26 cellular contexts compared by ENCODE assay signal in the genomic region with DNA sequence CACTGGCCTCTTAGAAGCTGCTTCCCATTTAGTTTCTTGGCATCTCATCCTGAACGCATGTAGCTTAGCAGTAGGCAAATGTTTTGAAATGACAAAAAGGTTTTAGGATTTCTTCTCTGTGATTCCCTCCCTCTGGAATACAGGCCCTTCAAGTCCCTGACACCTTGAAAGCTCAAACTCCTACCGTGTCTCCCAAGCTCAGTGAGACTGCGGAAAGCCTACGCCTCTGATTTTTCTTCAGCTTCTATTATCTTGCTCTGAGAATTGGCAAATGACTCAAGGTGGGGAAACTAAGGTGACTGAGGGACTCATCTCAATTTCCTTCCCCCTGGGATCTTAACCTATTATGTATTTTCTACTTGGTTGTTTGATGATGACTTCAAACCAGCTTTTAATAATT.
DNase-seq lines count a peak whose midpoint lies in the region; FAIRE-seq and TF ChIP-seq lines count a peak whose summit lies in the region.
"Had no signal": no experiment of that assay in that cellular context is flagged by ENCODE, and none has a peak within 500 bp of the region (broad histone marks: within the 10 kb centered on the region; RNA-seq: fewer than 3 reads in every experiment).

No MANE protein-coding gene starts in this region.

- H2AFZ ChIP-seq in H1 (ENCODE audit: low read length) (0 out of 2 replicates have a peak overlapping the region, but pooled peaks have one; percentile 16), neural progenitor cell (replicated peaks) (peak overlapping the region; percentile 38)

- H2BK120ac ChIP-seq in H1 (replicated peaks; ENCODE audit: low read depth, low read length): no peak overlapping the region

- no peaks in the 10 kb centered on the region for H3K9me3 Mint-ChIP-seq in neural progenitor cell
- H3K9me3 Mint-ChIP-seq: CD8-positive, alpha-beta memory T cell had no signal

- WGBS in H1 (ENCODE audit: extremely low coverage in 1 of 2, insufficient coverage in 1 of 2, insufficient read length in 1 of 2, insufficient replicate concordance in 2 of 2, low coverage in 1 of 2, low lambda C conversion rate in 2 of 2, missing lambda C conversion rate in 1 of 2), 2 experiments: 88% methylated on average over 4 of the region's 4 CpGs; no CpG with 5 or more reads in 1 of the 2 experiments

- H2BK12ac ChIP-seq in H1 (ENCODE audit: low read depth, low read length): no peak overlapping the region

- no peak overlapping the region for H2BK15ac ChIP-seq in H1 (ENCODE audit: low read length)

- H3K9ac ChIP-seq in H1 (replicated peaks in 1 of 4; ENCODE audit: extremely low read depth in 1 of 4, low read depth in 3 of 4, low read length in 3 of 4) (no peak overlapping the region), neural progenitor cell (no peak overlapping the region)
- H3K9ac ChIP-seq: BLaER1 had no signal

- H3K79me2 ChIP-seq in H1 (ENCODE audit: control insufficient read depth in 1 of 2, insufficient read depth in 2 of 2, low read length in 2 of 2) (no peaks in the 10 kb centered on the region), neural progenitor cell (ENCODE audit: low read depth) (no peaks in the 10 kb centered on the region)

- H3K36me3 ChIP-seq in H1 (ENCODE audit: control insufficient read depth in 2 of 4, insufficient read depth in 4 of 4, low read length in 3 of 4): no peaks in the 10 kb centered on the region
- no peaks in the 10 kb centered on the region for H3K36me3 ChIP-seq in neural progenitor cell
- H3K36me3 ChIP-seq: BE2C, BLaER1 had no signal

- no peaks in the 10 kb centered on the region for H3K23me2 ChIP-seq in H1 (ENCODE audit: low read depth, low read length)

- CTCF ChIA-PET in H1 (lab: Charles Lee; ENCODE audit: partially characterized antibody): interaction anchor here (1.5 to 1.6 kb wide), 2 partner anchors 9 to 15 kb away, joined by 6 to 8 read pairs; no protein-coding TSS in a partner anchor

- H3F3A ChIP-seq in neural progenitor cell (ENCODE audit: low read depth): no peaks in the 10 kb centered on the region

- H3K23ac ChIP-seq in H1 (ENCODE audit: insufficient read length): no peak overlapping the region

- H3K9me3 ChIP-seq in H1 (ENCODE audit: insufficient read depth in 2 of 2, low read depth in 1 of 2, low read length in 1 of 2) (no peaks in the 10 kb centered on the region), neural progenitor cell (ENCODE audit: low read depth) (no peaks in the 10 kb centered on the region)
- H3K9me3 ChIP-seq: BE2C, BLaER1 had no signal

- no peak overlapping the region for H4K5ac ChIP-seq in H1 (ENCODE audit: insufficient read length, low read depth, low read length)

- DNase-seq in H1 (ENCODE audit: low read depth in 1 of 2, low spot score in 2 of 2) (no peak), neural progenitor cell (ENCODE audit: low spot score) (no peak), NCI-H2196 treated with DMSO at 0.1 percent for 48 hours (lab: John Stamatoyannopoulos, UW; ENCODE audit: unreplicated experiment) (no peak), iPS-NIHi11 (ENCODE audit: low spot score) (no peak), posterior vena cava (ENCODE audit: low spot score) (no peak)
- DNase-seq: 8988T; ACHN; BE2C; C1 segment of cervical spinal cord; CD4-positive, alpha-beta memory T cell; CD4-positive, CD25-positive, alpha-beta regulatory T cell; CD8-positive, alpha-beta memory T cell; COR-L47; DMS 273 treated with DMSO at 0.1 percent for 48 hours; DMS153; DMS53; DMS79; DND-41; EL; GDM1 had no signal

- POLR2A ChIA-PET in H1 (lab: Charles Lee; ENCODE audit: partially characterized antibody): no interaction called here

- no peak overlapping the region for H2BK20ac ChIP-seq in H1 (ENCODE audit: low read length)

- no peak overlapping the region for H2AK5ac ChIP-seq in H1 (ENCODE audit: low read depth, low read length)

- no peak overlapping the region for H4K91ac ChIP-seq in H1 (replicated peaks; ENCODE audit: insufficient read length, low read length)

- no peaks in the 10 kb centered on the region for H3K36me3 Mint-ChIP-seq in neural progenitor cell
- H3K36me3 Mint-ChIP-seq: CD14-positive monocyte; CD4-positive, alpha-beta memory T cell; CD4-positive, CD25-positive, alpha-beta regulatory T cell had no signal

- no peak overlapping the region for H3K27ac ChIP-seq in H1 (ENCODE audit: low read depth, low read length)
- no peak overlapping the region for H3K27ac ChIP-seq in neural progenitor cell
- H3K27ac ChIP-seq: BLaER1 had no signal

- no peak overlapping the region for H4K8ac ChIP-seq in H1 (ENCODE audit: extremely low read depth, insufficient read depth, low read length)

- no peak overlapping the region for H3K27ac Mint-ChIP-seq in neural progenitor cell
- H3K27ac Mint-ChIP-seq: CD14-positive monocyte; CD4-positive, alpha-beta memory T cell; CD4-positive, CD25-positive, alpha-beta regulatory T cell; CD8-positive, alpha-beta memory T cell had no signal

- TF ChIP-seq RAD21 in H1 (IDR thresholded peaks at IDR 0.05 in 1 of 2, conservative IDR thresholded peaks at IDR 0.05 in 1 of 2; ENCODE audit: low read depth in 2 of 2, low read length in 2 of 2): no peak

- H3K14ac ChIP-seq in H1 (ENCODE audit: insufficient read length): no peak overlapping the region

- no peaks in the 10 kb centered on the region for H3K27me3 Mint-ChIP-seq in neural progenitor cell (ENCODE audit: insufficient read depth, low read depth)
- H3K27me3 Mint-ChIP-seq: CD4-positive, alpha-beta memory T cell had no signal

- TF ChIP-seq CTCF in H1 (IDR thresholded peaks at IDR 0.05; ENCODE audit: control extremely low read depth in 1 of 3, insufficient read depth in 1 of 3, low read depth in 1 of 3, low read length in 3 of 3): no peak
- no peak for TF ChIP-seq CTCF in neural progenitor cell (IDR thresholded peaks at IDR 0.05)

- H3K4me3 ChIP-seq in H1 (ENCODE audit: extremely low read depth in 1 of 4, insufficient read depth in 2 of 4, low read depth in 3 of 4, low read length in 4 of 4): no peak overlapping the region
- no peak overlapping the region for H3K4me3 ChIP-seq in neural progenitor cell
- H3K4me3 ChIP-seq: BLaER1, GM12878 had no signal

- no peak overlapping the region for H3K4me3 Mint-ChIP-seq in neural progenitor cell
- H3K4me3 Mint-ChIP-seq: CD4-positive, alpha-beta memory T cell; CD4-positive, CD25-positive, alpha-beta regulatory T cell; CD8-positive, alpha-beta memory T cell had no signal

- no peaks in the 10 kb centered on the region for H3K4me1 Mint-ChIP-seq in neural progenitor cell
- H3K4me1 Mint-ChIP-seq: CD14-positive monocyte; CD4-positive, CD25-positive, alpha-beta regulatory T cell; CD8-positive, alpha-beta memory T cell had no signal

- H3K4ac ChIP-seq in H1 (replicated peaks; ENCODE audit: insufficient read length, low read depth, low read length): no peak overlapping the region

- no peaks in the 10 kb centered on the region for H3K79me1 ChIP-seq in H1 (ENCODE audit: low read depth, low read length)

- no peak for TF ChIP-seq EP300 in H1 (IDR thresholded peaks at IDR 0.05; ENCODE audit: borderline replicate concordance in 1 of 2, low read depth in 2 of 2, low read length in 2 of 2)

- no peak overlapping the region for H3K18ac ChIP-seq in H1 (ENCODE audit: extremely low read depth, low read length)

- H3K4me1 ChIP-seq in H1 (replicated peaks in 1 of 4; ENCODE audit: control insufficient read depth in 3 of 4, insufficient read depth in 4 of 4, low read length in 3 of 4) (no peaks in the 10 kb centered on the region), neural progenitor cell (no peaks in the 10 kb centered on the region)
- H3K4me1 ChIP-seq: BE2C, BLaER1 had no signal

- no peak for TF ChIP-seq POLR2A in H1 (IDR thresholded peaks at IDR 0.05; ENCODE audit: control extremely low read depth in 1 of 2, low read depth in 2 of 2, low read length in 2 of 2)

- no peak overlapping the region for H3K4me2 ChIP-seq in H1 (ENCODE audit: insufficient read depth in 1 of 2, low read depth in 2 of 2, low read length in 2 of 2)
- H3K4me2 ChIP-seq in neural progenitor cell: no peak overlapping the region
- H3K4me2 ChIP-seq: BLaER1 had no signal

- no peak for FAIRE-seq in H1 (lab: Jason Lieb, UNC)
- FAIRE-seq: A204.1, GM12878, GM12892, GM18507 had no signal

- H3K27me3 ChIP-seq in H1 (replicated peaks in 1 of 4; ENCODE audit: control insufficient read depth in 3 of 4, extremely low read depth in 1 of 4, insufficient read depth in 3 of 4, low read length in 3 of 4): no peaks in the 10 kb centered on the region
- H3K27me3 ChIP-seq in neural progenitor cell: peaks cover 49% of the 10 kb centered on the region
- H3K27me3 ChIP-seq: BLaER1 had no signal

- no peak overlapping the region for H2BK5ac ChIP-seq in H1 (ENCODE audit: low read depth, low read length)

- intact Hi-C loops in posterior vena cava (cut with DNase I): no loop called here

- no peak overlapping the region for H3K56ac ChIP-seq in H1 (replicated peaks; ENCODE audit: insufficient read length, low read depth, low read length)

- H4K20me1 ChIP-seq in H1 (replicated peaks in 1 of 2; ENCODE audit: control insufficient read depth in 1 of 2, insufficient read depth in 2 of 2, low read length in 2 of 2): no peaks in the 10 kb centered on the region
- no peaks in the 10 kb centered on the region for H4K20me1 ChIP-seq in neural progenitor cell (ENCODE audit: low read depth)
- H4K20me1 ChIP-seq: BLaER1 had no signal

TF ChIP-seq in H1, 55 proteins besides CTCF, POLR2A, EP300 and RAD21:
- TF ChIP-seq FOSL1 (IDR thresholded peaks at IDR 0.05; ENCODE audit: insufficient read depth, low read depth, low read length): no peak
- no peak for TF ChIP-seq SUZ12 (IDR thresholded peaks at IDR 0.05; ENCODE audit: low read length)
- TF ChIP-seq YY1 (IDR thresholded peaks at IDR 0.05; ENCODE audit: low read depth, low read length): no peak
